In the genomic region with DNA sequence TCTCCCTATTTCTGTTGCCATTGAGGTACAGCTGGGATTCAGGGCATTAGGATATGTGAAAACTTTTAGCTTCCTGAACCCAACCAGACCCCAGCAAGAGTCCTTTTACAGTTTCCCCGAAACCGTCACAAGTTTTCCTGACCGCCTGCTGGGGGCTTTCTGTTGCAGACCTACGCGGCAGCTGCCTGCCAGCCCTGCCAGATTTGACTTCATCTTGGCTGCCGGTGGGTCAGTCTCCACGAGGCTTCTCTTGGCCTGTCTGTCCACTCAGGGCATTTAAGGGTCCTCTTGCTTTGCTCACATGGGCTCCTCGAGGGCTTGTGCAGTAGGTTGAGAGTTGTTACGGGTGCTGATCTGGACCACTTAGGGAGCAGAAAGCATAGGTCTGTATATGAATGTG, we compare ENCODE assay signal across 15 cellular contexts. TPM values are rescaled to one million over a fixed set of nuclear protein-coding genes. Genes with fewer than 3 reads are reported as not detected.
A peak's percentile ranks its signal among the peaks of the same experiment; 100 is the strongest.
DNase-seq lines count a peak whose midpoint lies in the region; ATAC-seq, FAIRE-seq and TF ChIP-seq lines count a peak whose summit lies in the region.
"Had no signal": no experiment of that assay in that cellular context is flagged by ENCODE, and none has a peak within 500 bp of the region (broad histone marks: within the 10 kb centered on the region; RNA-seq: fewer than 3 reads in every experiment).

No MANE protein-coding gene starts in this region.

- H3K4me2 ChIP-seq in H1 (ENCODE audit: insufficient read depth in 1 of 2, low read depth in 2 of 2, low read length in 2 of 2) (peak overlapping the region in 1 of 2 experiments; percentile 5; a peak in 1 of 4 replicates), mesendoderm (ENCODE audit: low read length) (no peak overlapping the region)

- H3K23me2 ChIP-seq in H1 (ENCODE audit: low read depth, low read length) = peaks cover 2% of the 10 kb centered on the region; the same call in 1 of the 2 replicates

- H4K5ac ChIP-seq in H1 (ENCODE audit: insufficient read length, low read depth, low read length) (no peak overlapping the region), mesendoderm (ENCODE audit: low read length) (no peak overlapping the region)

- H3K9ac ChIP-seq in H1 (replicated peaks in 1 of 4; ENCODE audit: extremely low read depth in 1 of 4, low read depth in 3 of 4, low read length in 3 of 4) (no peak overlapping the region), mesendoderm (ENCODE audit: low read length) (peak overlapping the region; percentile 7)

- H2AFZ ChIP-seq in H1 (ENCODE audit: low read length) = no peak overlapping the region

- H2BK15ac ChIP-seq in H1 (ENCODE audit: low read length) (no peak overlapping the region), mesendoderm (replicated peaks; ENCODE audit: low read depth) (no peak overlapping the region)

- TF ChIP-seq CTCF in H1 (IDR thresholded peaks at IDR 0.05; ENCODE audit: control extremely low read depth in 1 of 3, insufficient read depth in 1 of 3, low read depth in 1 of 3, low read length in 3 of 3) = no peak
- TF ChIP-seq CTCF in tibial artery (IDR thresholded peaks at IDR 0.05) = no peak

- H4K8ac ChIP-seq in H1 (ENCODE audit: extremely low read depth, insufficient read depth, low read length) (no peak overlapping the region; the same call in 1 of the 2 replicates), mesendoderm (ENCODE audit: low read depth, low read length) (no peak overlapping the region)

- H2AK5ac ChIP-seq in H1 (ENCODE audit: low read depth, low read length) = 0 out of 2 replicates have a peak overlapping the region, but pooled peaks have one; percentile 67
- H2AK5ac ChIP-seq in mesendoderm (ENCODE audit: low read length) = no peak overlapping the region

- no peak overlapping the region for H3K56ac ChIP-seq in H1 (replicated peaks; ENCODE audit: insufficient read length, low read depth, low read length)
- peak overlapping the region; percentile 31 for H3K56ac ChIP-seq in mesendoderm (ENCODE audit: low read length)

- CTCF ChIA-PET in H1 (lab: Charles Lee; ENCODE audit: partially characterized antibody) = interaction anchor here (1.1 to 2.2 kb wide), 7 partner anchors 10 to 95 kb away, joined by 3 to 6 read pairs (median 4); no protein-coding TSS in a partner anchor

- no peak for TF ChIP-seq POLR2A in H1 (IDR thresholded peaks at IDR 0.05; ENCODE audit: control extremely low read depth in 1 of 2, low read depth in 2 of 2, low read length in 2 of 2)

- no peak for ATAC-seq in HG03095 (IDR thresholded peaks at IDR 0.05; ENCODE audit: unreplicated experiment)

- peak overlapping the region; percentile 54 for H4K91ac ChIP-seq in H1 (replicated peaks; ENCODE audit: insufficient read length, low read length)

- no peak; a peak in 1 of 4 replicates for TF ChIP-seq RAD21 in H1 (IDR thresholded peaks at IDR 0.05 in 1 of 2, conservative IDR thresholded peaks at IDR 0.05 in 1 of 2; ENCODE audit: low read depth in 2 of 2, low read length in 2 of 2)

- H2BK12ac ChIP-seq in H1 (ENCODE audit: low read depth, low read length) = peak overlapping the region; percentile 55; the same call in 1 of the 2 replicates

- H2BK20ac ChIP-seq in H1 (ENCODE audit: low read length) = no peak overlapping the region

- POLR2A ChIA-PET in H1 (lab: Charles Lee; ENCODE audit: partially characterized antibody) = interaction anchor here (0.5 to 1.7 kb wide), 8 partner anchors 9 to 600 kb away, joined by 3 to 5 read pairs (median 3); partner anchors contain the start of genes ETV6 and LRP6

- no peak for TF ChIP-seq EP300 in H1 (IDR thresholded peaks at IDR 0.05; ENCODE audit: borderline replicate concordance in 1 of 2, low read depth in 2 of 2, low read length in 2 of 2)

- WGBS in H1 (ENCODE audit: extremely low coverage in 1 of 2, insufficient coverage in 1 of 2, insufficient read length in 1 of 2, insufficient replicate concordance in 2 of 2, low coverage in 1 of 2, low lambda C conversion rate in 2 of 2, missing lambda C conversion rate in 1 of 2), 2 experiments = 63% methylated on average over 9 of the region's 9 CpGs; no CpG with 5 or more reads in 1 of the 2 experiments
- no CpG with 5 or more reads among the region's 9 CpGs for WGBS in mesendoderm (ENCODE audit: extremely low coverage, insufficient coverage, low lambda C conversion rate)

- H3K4ac ChIP-seq in H1 (replicated peaks; ENCODE audit: insufficient read length, low read depth, low read length) = no peak overlapping the region
- no peak overlapping the region for H3K4ac ChIP-seq in mesendoderm (ENCODE audit: low read depth, low read length)

- DNase-seq in H7 = peak; percentile 58
- DNase-seq in H1 (ENCODE audit: low read depth in 1 of 2, low spot score in 2 of 2) = no peak
- DNase-seq in mesendoderm = peak; percentile 28
- DNase-seq in tibial artery = no peak
- no peak for DNase-seq in inferior parietal cortex (ENCODE audit: extremely low spot score)
- DNase-seq in LoVo (ENCODE audit: low spot score) = no peak
- DNase-seq: BE2C; DMS 273 treated with DMSO at 0.1 percent for 48 hours; IMR-90; NCI-H1436; NCI-H2081 treated with DMSO at 0.1 percent for 48 hours; NCI-H524 treated with DMSO at 0.1 percent for 48 hours; NK-92 treated with Interleukin-12 subunit alpha and Interleukin-12 subunit beta, amount 100 ng/mL, for 24 hours had no signal

- H3K79me1 ChIP-seq in H1 (ENCODE audit: low read depth, low read length) = peaks cover 10% of the 10 kb centered on the region
- peaks cover 18% of the 10 kb centered on the region for H3K79me1 ChIP-seq in mesendoderm (ENCODE audit: low read length)

- intact Hi-C loops in tibial artery (cut with DNase I; ENCODE audit: low total_unique reads) = loop anchor here (5.0 kb wide), 1 partner anchor 36 kb away; no protein-coding TSS in a partner anchor

- H3K4me3 ChIP-seq in H7 (ENCODE audit: insufficient read depth, low read depth, low read length) = no peak overlapping the region
- no peak overlapping the region for H3K4me3 ChIP-seq in H1 (ENCODE audit: extremely low read depth in 1 of 4, insufficient read depth in 2 of 4, low read depth in 3 of 4, low read length in 4 of 4)
- H3K4me3 ChIP-seq in mesendoderm (ENCODE audit: low read length) = no peak overlapping the region
- H3K4me3 ChIP-seq in tibial artery = no peak overlapping the region

- H3K9me3 ChIP-seq in H1 (ENCODE audit: insufficient read depth in 2 of 2, low read depth in 1 of 2, low read length in 1 of 2) (no peaks in the 10 kb centered on the region), tibial artery (no peaks in the 10 kb centered on the region)
- H3K9me3 ChIP-seq: BE2C had no signal

- H3K23ac ChIP-seq in H1 (ENCODE audit: insufficient read length) (no peak overlapping the region), mesendoderm (ENCODE audit: low read length) (peak overlapping the region; percentile 48)

- H3K27me3 ChIP-seq in H7 (ENCODE audit: control insufficient read depth, insufficient read depth, low read length) (no peaks in the 10 kb centered on the region), H1 (replicated peaks in 1 of 4; ENCODE audit: control insufficient read depth in 3 of 4, extremely low read depth in 1 of 4, insufficient read depth in 3 of 4, low read length in 3 of 4) (no peaks in the 10 kb centered on the region), mesendoderm (ENCODE audit: insufficient read depth, low read length, poor library complexity) (no peaks in the 10 kb centered on the region), tibial artery (no peaks in the 10 kb centered on the region)
- H3K27me3 ChIP-seq: BE2C had no signal

- H3K27ac ChIP-seq in H1 (ENCODE audit: low read depth, low read length) (no peak overlapping the region), mesendoderm (ENCODE audit: low read depth, low read length) (no peak overlapping the region), tibial artery (peak overlapping the region; percentile 39 to 95)

- H3K79me2 ChIP-seq in H1 (ENCODE audit: control insufficient read depth in 1 of 2, insufficient read depth in 2 of 2, low read length in 2 of 2) (peaks cover 0 to 57% of the 10 kb centered on the region in 2 experiments; a peak in 3 of 4 replicates), mesendoderm (ENCODE audit: control insufficient read depth, insufficient read depth, low read length) (peaks cover 4% of the 10 kb centered on the region)

- no peak overlapping the region for H2BK5ac ChIP-seq in H1 (ENCODE audit: low read depth, low read length)
- H2BK5ac ChIP-seq in mesendoderm (ENCODE audit: low read length) = no peak overlapping the region

- H3K14ac ChIP-seq in H1 (ENCODE audit: insufficient read length) = no peak overlapping the region

- H3K4me1 ChIP-seq in H1 (replicated peaks in 1 of 4; ENCODE audit: control insufficient read depth in 3 of 4, insufficient read depth in 4 of 4, low read length in 3 of 4) (peaks cover 9 to 23% (median 17%) of the 10 kb centered on the region in 4 experiments), mesendoderm (ENCODE audit: control insufficient read depth, low read depth, low read length) (peaks cover 10% of the 10 kb centered on the region), tibial artery (peaks cover 0 to 93% (median 45%) of the 10 kb centered on the region in 4 donors)
- H3K4me1 ChIP-seq: BE2C had no signal

- 0 out of 2 replicates have a peak overlapping the region, but pooled peaks have one; percentile 3 for H3K18ac ChIP-seq in H1 (ENCODE audit: extremely low read depth, low read length)
- no peak overlapping the region for H3K18ac ChIP-seq in mesendoderm (ENCODE audit: low read length)

- FAIRE-seq in H1 (lab: Jason Lieb, UNC) = no peak
- FAIRE-seq: H54 had no signal

- H2BK120ac ChIP-seq in H1 (replicated peaks; ENCODE audit: low read depth, low read length) = no peak overlapping the region
- no peak overlapping the region for H2BK120ac ChIP-seq in mesendoderm (ENCODE audit: low read depth, low read length)

- H4K20me1 ChIP-seq in H1 (replicated peaks in 1 of 2; ENCODE audit: control insufficient read depth in 1 of 2, insufficient read depth in 2 of 2, low read length in 2 of 2) = peaks cover 0 to 3% of the 10 kb centered on the region in 2 experiments

- no peaks in the 10 kb centered on the region for H3K36me3 ChIP-seq in H7 (replicated peaks; ENCODE audit: control insufficient read depth, insufficient read depth, low read length)
- no peaks in the 10 kb centered on the region for H3K36me3 ChIP-seq in H1 (ENCODE audit: control insufficient read depth in 2 of 4, insufficient read depth in 4 of 4, low read length in 3 of 4)
- no peaks in the 10 kb centered on the region for H3K36me3 ChIP-seq in mesendoderm (ENCODE audit: control insufficient read depth, insufficient read depth, low read length)
- no peaks in the 10 kb centered on the region for H3K36me3 ChIP-seq in tibial artery
- H3K36me3 ChIP-seq: BE2C had no signal

RNA-seq across cellular contexts. Expression of gene ETV6, which starts 17.2 kb away (rescaled TPM):
- 5.7 and 6.2 TPM in 2 replicates for total RNA-seq in H7 (2014; rRNA removed; shearing (Covaris generic))
- 23.9 and 24.6 TPM in 2 replicates for total RNA-seq in H1 (2021; fragmentation: NEBNext Ultra II Directional; extraction: Animal tissue kit (Norgen Biotek cat#: 25700))
- polyA plus RNA-seq in H1 (2011; rRNA removed) = 4.7 and 5.5 TPM in 2 replicates
- 4.5 TPM for polyA plus RNA-seq in H1 (2011; cell fraction: cytosol; rRNA removed)
- 7.4 TPM for polyA plus RNA-seq in H1 (2011; cell fraction: nucleus; rRNA removed)
- polyA plus RNA-seq in H1 (2012, experiment 1 of 2) = 6.5 to 9.8 TPM (median 8.0 TPM) in 4 replicates
- polyA plus RNA-seq in H1 (2012, experiment 2 of 2) = 2.1 TPM
- 14.5 TPM for polyA plus RNA-seq in H1 (2013, experiment 1 of 2)
- polyA plus RNA-seq in H1 (2013, experiment 2 of 2) = 14.1 TPM
- polyA minus RNA-seq in H1 (2011; rRNA and poly(A)+ RNA removed) = 14.5 and 14.8 TPM in 2 replicates
- 9.9 TPM for polyA minus RNA-seq in H1 (2011; cell fraction: cytosol; rRNA and poly(A)+ RNA removed)
- polyA minus RNA-seq in H1 (2011; cell fraction: nucleus; rRNA and poly(A)+ RNA removed) = 22.1 TPM
- 6.9 TPM for polyA plus RNA-seq in mesendoderm (2013, experiment 1 of 2)
- 7.1 TPM for polyA plus RNA-seq in mesendoderm (2013, experiment 2 of 2)

Comparison
In these comparisons a context has a peak if more than half of its experiments do, and no peak if none do; other contexts are left out.
1. DNase-seq: peak in H7 (single experiment) and mesendoderm (single experiment); none in H1 (0 of 2), tibial artery (0 of 2), inferior parietal cortex (single experiment) and LoVo (single experiment).
2. H3K27ac ChIP-seq: peak in tibial artery (2 of 2); none in H1 (single experiment) and mesendoderm (single experiment).